8 cellular contexts compared by ENCODE assay signal in the genomic region with DNA sequence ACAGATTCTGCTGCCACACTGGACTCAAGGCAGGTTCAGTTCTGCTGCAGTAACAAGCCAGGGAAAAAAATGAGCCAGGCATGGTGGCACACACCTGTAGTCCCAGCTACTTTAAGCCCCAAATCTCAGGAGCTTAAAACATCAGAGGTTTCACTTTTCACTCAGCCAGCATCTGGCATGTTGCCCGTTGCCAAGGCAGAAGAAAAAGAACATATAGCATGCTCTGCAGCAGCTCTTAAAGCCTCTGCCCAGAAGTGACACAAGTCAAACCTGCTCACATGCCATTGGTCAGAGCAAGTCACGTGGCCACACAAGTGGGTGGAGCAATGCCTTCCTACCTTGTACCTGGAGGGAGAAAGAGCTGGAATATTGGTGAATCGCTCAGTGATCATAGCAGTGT. TPM values are rescaled to one million over a fixed set of nuclear protein-coding genes. Genes with fewer than 3 reads are reported as not detected.
DNase-seq lines count a peak whose midpoint lies in the region; ATAC-seq and TF ChIP-seq lines count a peak whose summit lies in the region.

No MANE protein-coding gene starts in this region.

- no peaks in the 10 kb centered on the region for H3K9me2 ChIP-seq in OCI-LY7 (ENCODE audit: insufficient read depth, low read length)

- H3K4me1 Mint-ChIP-seq in activated T-cell treated with anti-CD3 and anti-CD28 coated beads, Interleukin-2, amount 50 U/mL, for 4 hours (ENCODE audit: low read depth): peaks cover 72% of the 10 kb centered on the region
- peaks cover 38% of the 10 kb centered on the region for H3K4me1 Mint-ChIP-seq in osteocyte (ENCODE audit: unreplicated experiment)

- H3K4me3 Mint-ChIP-seq in activated T-cell treated with anti-CD3 and anti-CD28 coated beads, Interleukin-2, amount 50 U/mL, for 4 hours: peak overlapping the region; percentile 56
- no peak overlapping the region for H3K4me3 Mint-ChIP-seq in osteocyte (ENCODE audit: unreplicated experiment)

- peak overlapping the region; percentile 69; the same call in 1 of the 2 replicates for H2AFZ ChIP-seq in OCI-LY7 (ENCODE audit: low read length)
- H2AFZ ChIP-seq in fibroblast of lung (ENCODE audit: low read length): no peak overlapping the region

- intact Hi-C loops in OCI-LY7 (cut with micrococcal nuclease; ENCODE audit: unreplicated experiment): loop anchor here (2.0 to 10.0 kb wide), 2 partner anchors 16 to 118 kb away; no protein-coding TSS in a partner anchor

- peak; percentile 88 for DNase-seq in HT-29 (ENCODE audit: low spot score)
- peak; percentile 89 for DNase-seq in OCI-LY7 (ENCODE audit: low spot score)
- peak; percentile 81 for DNase-seq in activated T-cell treated with anti-CD3 and anti-CD28 coated beads, Interleukin-2, amount 50 U/mL, for 4 hours
- peak; percentile 48 to 81 for DNase-seq in fibroblast of lung (ENCODE audit: low read depth in 2 of 2)
- no peak for DNase-seq in osteocyte (ENCODE audit: extremely low spot score, unreplicated experiment)
- DNase-seq in amniotic stem cell (lab: John Stamatoyannopoulos, UW): no peak
- DNase-seq in GM10266 (ENCODE audit: extremely low spot score): no peak

- H4K20me1 ChIP-seq in OCI-LY7 (ENCODE audit: insufficient read depth, low read length) (no peaks in the 10 kb centered on the region), fibroblast of lung (ENCODE audit: control insufficient read depth, extremely low read depth, insufficient read depth, low read length) (no peaks in the 10 kb centered on the region)

- CTCF ChIA-PET in OCI-LY7 (lab: Charles Lee; ENCODE audit: unreplicated experiment): interaction anchor here (0.5 kb wide), 1 partner anchor 152 kb away, joined by 3 read pairs; the partner anchor contains the start of gene DNAJB1

- no peaks in the 10 kb centered on the region for H3K27me3 ChIP-seq in fibroblast of lung (ENCODE audit: control insufficient read depth, insufficient read depth, low read length)

- H3K27ac Mint-ChIP-seq in osteocyte (ENCODE audit: unreplicated experiment): peak overlapping the region; percentile 83

- no peaks in the 10 kb centered on the region for H3K9me3 ChIP-seq in OCI-LY7 (ENCODE audit: low read length)
- H3K9me3 ChIP-seq in fibroblast of lung (ENCODE audit: control insufficient read depth, insufficient read depth, low read depth, low read length): no peaks in the 10 kb centered on the region

- no peaks in the 10 kb centered on the region for H3K36me3 ChIP-seq in OCI-LY7 (ENCODE audit: insufficient read depth, low read length)
- no peaks in the 10 kb centered on the region for H3K36me3 ChIP-seq in fibroblast of lung (ENCODE audit: control insufficient read depth, insufficient read depth, low read length)

- H3K4me1 ChIP-seq in OCI-LY7 (ENCODE audit: insufficient read depth, low read length, poor library complexity, severe bottlenecking) (peaks cover 55% of the 10 kb centered on the region), fibroblast of lung (ENCODE audit: control insufficient read depth, extremely low read depth, insufficient read depth, low read length) (peaks cover 11% of the 10 kb centered on the region)

- BruUV-seq in OCI-LY7 (replicated peaks; lab: Mats Ljungman, UMichigan): no TSS peak

- H3K4me3 ChIP-seq in OCI-LY7 (ENCODE audit: low read depth, low read length, poor library complexity, severe bottlenecking) (peak overlapping the region; percentile 24), fibroblast of lung (replicated peaks in 1 of 4; ENCODE audit: control extremely low read depth in 1 of 4, insufficient read depth in 1 of 4, low read depth in 3 of 4, low read length in 4 of 4) (no peak overlapping the region)

- TF ChIP-seq CTCF in OCI-LY7 (conservative IDR thresholded peaks at IDR 0.05; ENCODE audit: low read length): no peak
- TF ChIP-seq CTCF in fibroblast of lung (conservative IDR thresholded peaks at IDR 0.05 in 1 of 2, IDR thresholded peaks at IDR 0.05 in 1 of 2; ENCODE audit: low read depth in 1 of 2, low read length in 2 of 2): no peak
- no peak for TF ChIP-seq CTCF in osteocyte (IDR thresholded peaks at IDR 0.05)
- no peak for TF ChIP-seq CTCF in GM10266 (IDR thresholded peaks at IDR 0.05; ENCODE audit: control insufficient read depth, insufficient read depth, low read depth, missing control alignments)

- H3K79me2 ChIP-seq in OCI-LY7 (ENCODE audit: insufficient read depth, low read depth, low read length) (no peaks in the 10 kb centered on the region), fibroblast of lung (ENCODE audit: control insufficient read depth, insufficient read depth, low read length) (no peaks in the 10 kb centered on the region)

- H3K4me2 ChIP-seq in OCI-LY7 (ENCODE audit: low read length) (peak overlapping the region; percentile 63), fibroblast of lung (ENCODE audit: extremely low read depth, insufficient read depth, low read length) (no peak overlapping the region)

- no peaks in the 10 kb centered on the region for H3K9me3 Mint-ChIP-seq in activated T-cell treated with anti-CD3 and anti-CD28 coated beads, Interleukin-2, amount 50 U/mL, for 4 hours
- H3K9me3 Mint-ChIP-seq in osteocyte (ENCODE audit: unreplicated experiment): no peaks in the 10 kb centered on the region

- H3K9ac ChIP-seq in fibroblast of lung (ENCODE audit: insufficient read depth, low read length): no peak overlapping the region

- ATAC-seq in GM18502 (IDR thresholded peaks at IDR 0.05; ENCODE audit: poor library complexity, unreplicated experiment): peak; percentile 57
- ATAC-seq in activated T-cell treated with anti-CD3 and anti-CD28 coated beads, Interleukin-2, amount 50 U/mL, for 4 hours: peak; percentile 17 to 31

- H3K27me3 Mint-ChIP-seq in activated T-cell treated with anti-CD3 and anti-CD28 coated beads, Interleukin-2, amount 50 U/mL, for 4 hours (ENCODE audit: low read depth): no peaks in the 10 kb centered on the region
- no peaks in the 10 kb centered on the region for H3K27me3 Mint-ChIP-seq in osteocyte (ENCODE audit: unreplicated experiment)

- POLR2A ChIA-PET in OCI-LY7 (lab: Charles Lee): no interaction called here

- H3K27ac ChIP-seq in OCI-LY7 (ENCODE audit: low read depth, low read length, poor library complexity, severe bottlenecking): peak overlapping the region; percentile 32
- no peak overlapping the region for H3K27ac ChIP-seq in fibroblast of lung (ENCODE audit: insufficient read depth, low read length)

- H3K36me3 Mint-ChIP-seq in activated T-cell treated with anti-CD3 and anti-CD28 coated beads, Interleukin-2, amount 50 U/mL, for 4 hours (ENCODE audit: insufficient read depth): no peaks in the 10 kb centered on the region
- no peaks in the 10 kb centered on the region for H3K36me3 Mint-ChIP-seq in osteocyte (ENCODE audit: unreplicated experiment)

RNA-seq across cellular contexts. Expression of gene ADGRE5, which starts 14.7 kb away (rescaled TPM):
- total RNA-seq in HT-29 (2014; rRNA removed; shearing (Covaris generic)): 41.4 and 62.8 TPM in 2 replicates
- total RNA-seq in OCI-LY7 (2014; rRNA removed; shearing (Covaris generic)): 12.5 and 13.8 TPM in 2 replicates
- total RNA-seq in OCI-LY7 (2022) (47.5 and 48.7 TPM in 2 replicates), fibroblast of lung (17.2 and 40.6 TPM in 2 replicates), osteocyte (2.0 and 2.1 TPM in 2 replicates)
- 100 to 1,000 TPM; 217 to 280 (median 218) TPM for total RNA-seq in activated T-cell treated with anti-CD3 and anti-CD28 coated beads, Interleukin-2, amount 50 U/mL, for 4 hours
- polyA plus RNA-seq in fibroblast of lung: 32.9 and 46.3 TPM in 2 replicates
- 72.6 and 94.0 TPM in 2 replicates for polyA plus RNA-seq in fibroblast of lung (2012)
- 117 and 134 TPM in 2 replicates for polyA minus RNA-seq in fibroblast of lung (ENCODE audit: low replicate concordance)

RNA-seq across cellular contexts. Expression of gene DDX39A, which starts 52.6 kb away (rescaled TPM):
- total RNA-seq in HT-29 (2014; rRNA removed; shearing (Covaris generic)): 185 and 196 TPM in 2 replicates
- 425 and 474 TPM in 2 replicates for total RNA-seq in OCI-LY7 (2014; rRNA removed; shearing (Covaris generic))
- 294 and 316 TPM in 2 replicates for total RNA-seq in OCI-LY7 (2022)
- total RNA-seq in activated T-cell treated with anti-CD3 and anti-CD28 coated beads, Interleukin-2, amount 50 U/mL, for 4 hours: 100 to 1,000 TPM; 538 to 557 (median 548) TPM
- total RNA-seq in fibroblast of lung: 28.5 and 36.5 TPM in 2 replicates
- 35.9 and 80.5 TPM in 2 replicates for polyA plus RNA-seq in fibroblast of lung
- 43.1 and 109 TPM in 2 replicates for polyA plus RNA-seq in fibroblast of lung (2012)
- 46.7 and 131 TPM in 2 replicates for polyA minus RNA-seq in fibroblast of lung (ENCODE audit: low replicate concordance)
- 66.0 and 71.0 TPM in 2 replicates for total RNA-seq in osteocyte

Comparison
In these comparisons a context has a peak if more than half of its experiments do, and no peak if none do; other contexts are left out.
1. DNase-seq: peak in HT-29 (single experiment), OCI-LY7 (single experiment), activated T-cell treated with anti-CD3 and anti-CD28 coated beads, Interleukin-2, amount 50 U/mL, for 4 hours (single experiment) and fibroblast of lung (2 of 2); none in osteocyte (single experiment), amniotic stem cell (single experiment) and GM10266 (single experiment).